7 cellular contexts compared by ENCODE assay signal in the genomic region with DNA sequence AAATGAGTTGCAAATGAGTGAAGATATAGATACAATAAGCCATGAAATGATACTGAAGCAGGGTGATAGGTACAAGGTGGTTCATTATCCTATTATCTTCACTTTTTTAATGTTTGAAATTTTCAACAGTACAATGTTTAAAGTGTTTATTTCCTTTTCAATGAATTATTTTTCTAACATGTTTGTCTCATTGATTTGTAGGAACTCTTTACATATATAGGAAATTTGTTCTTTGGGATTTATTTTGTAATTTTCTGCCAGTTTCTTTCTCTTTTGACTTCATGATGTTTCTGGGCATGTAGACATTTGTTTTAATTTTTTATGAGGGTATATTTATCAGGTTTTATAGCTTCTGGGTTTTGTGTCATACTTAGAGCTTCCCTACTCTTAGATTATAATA.
"Had no signal": no experiment of that assay in that cellular context is flagged by ENCODE, and none has a peak within 500 bp of the region (broad histone marks: within the 10 kb centered on the region; RNA-seq: fewer than 3 reads in every experiment).

No MANE protein-coding gene starts in this region.

- DNase-seq: GOT3, H9, HCEC 1CT, IMR-90, KBM-7 had no signal

- FAIRE-seq: HTR-8/SVneo had no signal

- H3K4me2 ChIP-seq: KMS-11 had no signal

- H3K9ac ChIP-seq: KMS-11 had no signal

- H3K27ac ChIP-seq: KMS-11 had no signal

- H3K27ac Mint-ChIP-seq: H9 had no signal

- H3K4me3 Mint-ChIP-seq: H9 had no signal
